29 cellular contexts compared by ENCODE assay signal in the genomic region with DNA sequence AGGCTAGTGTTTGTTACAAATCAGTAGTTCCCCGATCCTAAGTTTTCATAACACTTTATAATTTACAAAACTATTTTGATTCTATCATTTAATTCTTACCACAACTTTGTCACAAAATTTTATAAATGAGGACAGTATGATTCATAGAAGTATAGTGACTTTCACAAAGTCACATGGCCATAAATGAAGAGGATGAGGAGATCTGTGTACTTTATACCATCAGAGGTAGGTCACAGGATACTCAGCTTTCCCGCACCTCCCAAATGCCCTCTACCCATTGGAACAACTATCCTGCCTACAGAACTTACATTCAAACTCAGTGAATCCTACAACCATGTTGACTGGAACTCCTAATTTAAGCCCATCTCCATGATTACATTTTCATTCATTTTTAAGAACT.
"Had no signal": no experiment of that assay in that cellular context is flagged by ENCODE, and none has a peak within 500 bp of the region (broad histone marks: within the 10 kb centered on the region; RNA-seq: fewer than 3 reads in every experiment).

No MANE protein-coding gene starts in this region.

- H3K4me3 Mint-ChIP-seq: activated B cell treated with CpG ODN at 0.5 μM for 24 hours; activated CD4-positive, alpha-beta memory T cell treated with anti-CD3 and anti-CD28 coated beads, Interleukin-2, amount 10 ng/mL, durations not matched to agents 7 days and 5 days; activated CD4-positive, alpha-beta T cell treated with anti-CD3 and anti-CD28 coated beads, Interleukin-2, amount 10 ng/mL, durations not matched to agents 24 days and 14 days; activated naive CD4-positive, alpha-beta T cell treated with anti-CD3 and anti-CD28 coated beads for 36 hours; activated naive CD4-positive, alpha-beta T cell treated with anti-CD3 and anti-CD28 coated beads, Interleukin-2, amount 50 U/mL, for 24 hours; activated naive CD8-positive, alpha-beta T cell treated with anti-CD3 and anti-CD28 coated beads for 36 hours; activated naive CD8-positive, alpha-beta T cell treated with anti-CD3 and anti-CD28 coated beads, Interleukin-2, amount 50 U/mL, for 24 hours; dendritic cell treated with granulocyte-macrophage colony-stimulating factor and Interleukin-4, amounts not matched to agents 40 ng/mL and 50 ng/mL, for 4 days; endodermal cell; T-helper 17 cell; T-helper 2 cell treated with Interferon-gamma antibody and Interleukin-4, amounts not matched to agents 5 μg/mL and 100 μg/mL, for 36 hours had no signal

- H3K4me1 Mint-ChIP-seq: activated B cell treated with CpG ODN at 0.5 μM for 24 hours; activated CD4-positive, alpha-beta T cell treated with anti-CD3 and anti-CD28 coated beads, Interleukin-2, amount 10 ng/mL, durations not matched to agents 24 days and 14 days; activated naive CD8-positive, alpha-beta T cell treated with anti-CD3 and anti-CD28 coated beads for 36 hours; endodermal cell had no signal

- H3K27me3 Mint-ChIP-seq: activated naive CD8-positive, alpha-beta T cell treated with anti-CD3 and anti-CD28 coated beads for 36 hours; activated naive CD8-positive, alpha-beta T cell treated with anti-CD3 and anti-CD28 coated beads, Interleukin-2, amount 50 U/mL, for 24 hours; dendritic cell treated with granulocyte-macrophage colony-stimulating factor and Interleukin-4, amounts not matched to agents 40 ng/mL and 50 ng/mL, for 4 days; T-helper 17 cell had no signal

- DNase-seq: activated B cell treated with CpG ODN at 0.5 μM for 24 hours; activated CD4-positive, alpha-beta memory T cell treated with anti-CD3 and anti-CD28 coated beads, Interleukin-2, amount 10 ng/mL, durations not matched to agents 7 days and 5 days; activated CD4-positive, alpha-beta T cell treated with anti-CD3 and anti-CD28 coated beads, Interleukin-2, amount 10 ng/mL, durations not matched to agents 24 days and 14 days; activated CD8-positive, alpha-beta memory T cell treated with anti-CD3 and anti-CD28 coated beads, Interleukin-2, amount 50 U/mL, for 48 hours; activated effector memory CD4-positive, alpha-beta T cell treated with anti-CD3 and anti-CD28 coated beads, Interleukin-2, amount 50 U/mL, for 16 hours; activated naive CD4-positive, alpha-beta T cell treated with anti-CD3 and anti-CD28 coated beads for 36 hours; activated naive CD8-positive, alpha-beta T cell treated with anti-CD3 and anti-CD28 coated beads for 36 hours; activated naive CD8-positive, alpha-beta T cell treated with anti-CD3 and anti-CD28 coated beads, Interleukin-2, amount 50 U/mL, for 24 hours; adrenal gland; amygdala; aorta; body of pancreas; central memory CD4-positive, alpha-beta T cell; dorsolateral prefrontal cortex; effector memory CD4-positive, alpha-beta T cell; endodermal cell; foreskin fibroblast; glutamatergic neuron; heart left ventricle; T-helper 1 cell; T-helper 17 cell; T1000; WERI-Rb-1 had no signal

- H3K27ac Mint-ChIP-seq: activated B cell treated with CpG ODN at 0.5 μM for 24 hours; activated CD4-positive, alpha-beta memory T cell treated with anti-CD3 and anti-CD28 coated beads, Interleukin-2, amount 10 ng/mL, durations not matched to agents 7 days and 5 days; activated CD4-positive, alpha-beta T cell treated with anti-CD3 and anti-CD28 coated beads, Interleukin-2, amount 10 ng/mL, durations not matched to agents 24 days and 14 days; activated naive CD4-positive, alpha-beta T cell treated with anti-CD3 and anti-CD28 coated beads for 36 hours; activated naive CD4-positive, alpha-beta T cell treated with anti-CD3 and anti-CD28 coated beads, Interleukin-2, amount 50 U/mL, for 24 hours; activated naive CD8-positive, alpha-beta T cell treated with anti-CD3 and anti-CD28 coated beads for 36 hours; activated naive CD8-positive, alpha-beta T cell treated with anti-CD3 and anti-CD28 coated beads, Interleukin-2, amount 50 U/mL, for 24 hours; activated T-helper 2 cell treated with anti-CD3 and anti-CD28 coated beads, Interferon-gamma antibody, Interleukin-2, Interleukin-4, amounts not matched to agents 10 μg/mL and 5 μg/mL and 100 μg/mL, durations not matched to agents 14 hours and 24 hours and 36 hours; dendritic cell treated with granulocyte-macrophage colony-stimulating factor and Interleukin-4, amounts not matched to agents 40 ng/mL and 50 ng/mL, for 4 days; endodermal cell; T-helper 17 cell; T-helper 2 cell treated with Interferon-gamma antibody and Interleukin-4, amounts not matched to agents 5 μg/mL and 100 μg/mL, for 36 hours had no signal

- ATAC-seq: activated CD4-positive, CD25-positive, alpha-beta regulatory T cell treated with anti-CD3 and anti-CD28 coated beads, Interleukin-2, amount 50 U/mL, for 24 hours; body of pancreas; esophagus mucosa; heart left ventricle; T-helper 17 cell had no signal
